ENCODE assay signal across 17 cellular contexts in genomic region chr2:58574873-58575272, GRCh38.
DNase-seq lines count a peak whose midpoint lies in the region; FAIRE-seq and TF ChIP-seq lines count a peak whose summit lies in the region.
"Had no signal": no experiment of that assay in that cellular context is flagged by ENCODE, and none has a peak within 500 bp of the region (broad histone marks: within the 10 kb centered on the region; RNA-seq: fewer than 3 reads in every experiment).

No MANE protein-coding gene starts in this region.

- H3K79me2 ChIP-seq in endothelial cell of umbilical vein (ENCODE audit: control insufficient read depth, insufficient read depth, low read length), result no peaks in the 10 kb centered on the region

- H3K9me3 Mint-ChIP-seq in progenitor cell of endocrine pancreas (ENCODE audit: low read depth), result peaks cover 3% of the 10 kb centered on the region
- H3K9me3 Mint-ChIP-seq: HFFc6 had no signal

- no peak overlapping the region for H3K27ac Mint-ChIP-seq in progenitor cell of endocrine pancreas
- H3K27ac Mint-ChIP-seq: HFFc6 had no signal

- TF ChIP-seq POLR2A in endothelial cell of umbilical vein (IDR thresholded peaks at IDR 0.05; ENCODE audit: low read depth, low read length), result no peak

- no peaks in the 10 kb centered on the region for H3K27me3 ChIP-seq in endothelial cell of umbilical vein (ENCODE audit: control insufficient read depth in 2 of 2, insufficient read depth in 2 of 2, low read length in 2 of 2)
- H3K27me3 ChIP-seq: BLaER1 had no signal

- no peak overlapping the region for H3K4me3 ChIP-seq in endothelial cell of umbilical vein (replicated peaks in 1 of 3; ENCODE audit: insufficient read depth in 1 of 3, low read depth in 1 of 3, low read length in 3 of 3)
- H3K4me3 ChIP-seq: BLaER1, HAP-1 had no signal

- no TSS peak for BruUV-seq in endothelial cell of umbilical vein (replicated peaks; lab: Mats Ljungman, UMichigan)

- H3K4me1 Mint-ChIP-seq in progenitor cell of endocrine pancreas (ENCODE audit: low read depth), result peaks cover 7% of the 10 kb centered on the region

- no peak overlapping the region for H3K4me2 ChIP-seq in endothelial cell of umbilical vein (ENCODE audit: insufficient read depth, low read length)
- H3K4me2 ChIP-seq: BLaER1 had no signal

- no peaks in the 10 kb centered on the region for H3K27me3 Mint-ChIP-seq in progenitor cell of endocrine pancreas

- peak; percentile 40 for FAIRE-seq in endothelial cell of umbilical vein (lab: Jason Lieb, UNC)
- FAIRE-seq: GM19239, H1, HepG2, HTR-8/SVneo had no signal

- H3K27ac ChIP-seq in endothelial cell of umbilical vein (ENCODE audit: insufficient read depth, low read depth, low read length), result no peak overlapping the region
- H3K27ac ChIP-seq: BLaER1 had no signal

- TF ChIP-seq CTCF in endothelial cell of umbilical vein (IDR thresholded peaks at IDR 0.05; ENCODE audit: extremely low read depth in 1 of 2, insufficient read depth in 1 of 2, low read depth in 1 of 2, low read length in 2 of 2) (no peak), progenitor cell of endocrine pancreas (IDR thresholded peaks at IDR 0.05; ENCODE audit: unreplicated experiment) (no peak)

- peak; percentile 17 for DNase-seq in EL
- peak; percentile 37 for DNase-seq in HCEC 1CT
- DNase-seq in endothelial cell of umbilical vein (ENCODE audit: low read depth, low spot score), result peak; percentile 29
- DNase-seq in progenitor cell of endocrine pancreas (ENCODE audit: low spot score, unreplicated experiment), result no peak
- no peak for DNase-seq in NCI-H2196 treated with DMSO at 0.1 percent for 48 hours (lab: John Stamatoyannopoulos, UW; ENCODE audit: unreplicated experiment)
- DNase-seq in activated effector memory CD4-positive, alpha-beta T cell treated with anti-CD3 and anti-CD28 coated beads, Interleukin-2, amount 50 U/mL, for 16 hours, result no peak
- no peak for DNase-seq in inferior parietal cortex (ENCODE audit: extremely low spot score)
- DNase-seq: AML-193, DMS 273 treated with DMSO at 0.1 percent for 48 hours, GF-D8, HFFc6 had no signal

- H3K9ac ChIP-seq in endothelial cell of umbilical vein (replicated peaks; ENCODE audit: extremely low read depth, insufficient read depth, low read length), result no peak overlapping the region
- H3K9ac ChIP-seq: BLaER1 had no signal

- H2AFZ ChIP-seq in endothelial cell of umbilical vein (ENCODE audit: low read depth, low read length), result no peak overlapping the region

- CTCF ChIA-PET in endothelial cell of umbilical vein (lab: Charles Lee), result interaction anchor here (0.8 to 7.5 kb wide), 3 partner anchors 14 to 106 kb away, joined by 3 to 305 read pairs (median 4); no protein-coding TSS in a partner anchor

- intact Hi-C loops in endothelial cell of umbilical vein (cut with micrococcal nuclease), result no loop called here

- POLR2A ChIA-PET in endothelial cell of umbilical vein (lab: Charles Lee), result interaction anchor here (0.6 kb wide), 1 partner anchor 106 kb away, joined by 3 read pairs; no protein-coding TSS in a partner anchor

- H4K20me1 ChIP-seq in endothelial cell of umbilical vein (replicated peaks; ENCODE audit: control insufficient read depth, extremely low read depth, insufficient read depth, low read length), result no peaks in the 10 kb centered on the region
- H4K20me1 ChIP-seq: BLaER1 had no signal

- no peaks in the 10 kb centered on the region for H3K9me3 ChIP-seq in endothelial cell of umbilical vein (replicated peaks; ENCODE audit: control insufficient read depth, insufficient read depth, low read length)
- H3K9me3 ChIP-seq: BLaER1, HAP-1 had no signal

- no peaks in the 10 kb centered on the region for H3K36me3 ChIP-seq in endothelial cell of umbilical vein (ENCODE audit: control insufficient read depth in 2 of 2, extremely low read depth in 1 of 2, insufficient read depth in 2 of 2, low read length in 2 of 2)
- H3K36me3 ChIP-seq: BLaER1, HAP-1 had no signal

- dilution Hi-C loops in endothelial cell of umbilical vein (cut with MboI; ENCODE audit: extremely low pct_ligation_motif_present, low sequenced_read_pairs), result no loop called here

- peaks cover 2% of the 10 kb centered on the region for H3K4me1 ChIP-seq in endothelial cell of umbilical vein (ENCODE audit: control insufficient read depth, extremely low read depth, insufficient read depth, low read length)
- H3K4me1 ChIP-seq: BLaER1, HAP-1 had no signal

- no peaks in the 10 kb centered on the region for H3K36me3 Mint-ChIP-seq in progenitor cell of endocrine pancreas (ENCODE audit: insufficient read depth)

- H3K9me1 ChIP-seq in endothelial cell of umbilical vein (replicated peaks; ENCODE audit: control insufficient read depth, extremely low read depth, insufficient read depth, low read length), result no peaks in the 10 kb centered on the region

- H3K4me3 Mint-ChIP-seq in progenitor cell of endocrine pancreas (ENCODE audit: low read depth), result no peak overlapping the region
- H3K4me3 Mint-ChIP-seq: HFFc6 had no signal

TF ChIP-seq in endothelial cell of umbilical vein, 7 proteins besides CTCF, POLR2A, EP300 and RAD21:
- TF ChIP-seq MYC (IDR thresholded peaks at IDR 0.05; ENCODE audit: low read depth, low read length), result no peak
- TF ChIP-seq GATA2 (IDR thresholded peaks at IDR 0.05; ENCODE audit: insufficient read depth, insufficient read length, low read depth, low read length), result peak; percentile 44
- peak; percentile 54 for TF ChIP-seq FOS (IDR thresholded peaks at IDR 0.05; ENCODE audit: borderline replicate concordance, insufficient read depth, low read length)

Comparison
In these comparisons a context has a peak if more than half of its experiments do, and no peak if none do; other contexts are left out.
1. DNase-seq: peak in EL (single experiment), HCEC 1CT (single experiment) and endothelial cell of umbilical vein (single experiment); none in progenitor cell of endocrine pancreas (single experiment), NCI-H2196 treated with DMSO at 0.1 percent for 48 hours (single experiment), activated effector memory CD4-positive, alpha-beta T cell treated with anti-CD3 and anti-CD28 coated beads, Interleukin-2, amount 50 U/mL, for 16 hours (single experiment) and inferior parietal cortex (single experiment).